In genomic region chr20:31819083-31819784, GRCh38 we compare ENCODE assay signal across 23 cellular contexts. TPM values are rescaled to one million over a fixed set of nuclear protein-coding genes. Genes with fewer than 3 reads are reported as not detected.
DNase-seq lines count a peak whose midpoint lies in the region; ATAC-seq and TF ChIP-seq lines count a peak whose summit lies in the region.
"Had no signal": no experiment of that assay in that cellular context is flagged by ENCODE, and none has a peak within 500 bp of the region (broad histone marks: within the 10 kb centered on the region; RNA-seq: fewer than 3 reads in every experiment).

MYLK2 (plus strand) TSS chr20:31819356; CDS start chr20:31819581, 225 bp downstream.

- no peak within 1 kb of the TSS for H3K27ac ChIP-seq in colonic mucosa
- H3K27ac ChIP-seq: breast epithelium, gastroesophageal sphincter, sigmoid colon, vagina had no signal

- peak within 1 kb of the TSS; percentile 27 for H3K27ac Mint-ChIP-seq in neural crest cell (ENCODE audit: unreplicated experiment)
- H3K27ac Mint-ChIP-seq in activated naive CD4-positive, alpha-beta T cell treated with anti-CD3 and anti-CD28 coated beads for 36 hours = no peak within 1 kb of the TSS
- H3K27ac Mint-ChIP-seq: activated CD8-positive, alpha-beta T cell treated with anti-CD3 and anti-CD28 coated beads for 36 hours; activated naive CD8-positive, alpha-beta T cell treated with anti-CD3 and anti-CD28 coated beads for 36 hours; T-helper 1 cell treated with Interleukin-12 subunit alpha and Interleukin-12 subunit beta and Interleukin-4 antibody, amounts not matched to agents 30 μg/mL and 1 μg/mL, for 36 hours had no signal

- H3K27me3 ChIP-seq in colonic mucosa = no peaks in the 10 kb centered on the region
- H3K27me3 ChIP-seq: breast epithelium, gastroesophageal sphincter, sigmoid colon, vagina had no signal

- DNase-seq in HuH-7 (ENCODE audit: low spot score) (peak; percentile 2), NCI-H524 (lab: John Stamatoyannopoulos, UW) (peak; percentile 78 to 84), dermis microvascular lymphatic vessel endothelial cell (ENCODE audit: low read depth in 2 of 2) (no peak), neural crest cell (ENCODE audit: low read depth, low spot score) (no peak), colonic mucosa (no peak), EL (no peak)
- DNase-seq in activated naive CD4-positive, alpha-beta T cell treated with anti-CD3 and anti-CD28 coated beads for 36 hours = no peak
- DNase-seq: activated CD8-positive, alpha-beta T cell treated with anti-CD3 and anti-CD28 coated beads for 36 hours; activated naive CD8-positive, alpha-beta T cell treated with anti-CD3 and anti-CD28 coated beads for 36 hours; activated T-cell treated with anti-CD3 and anti-CD28 coated beads, Interleukin-2, amount 50 U/mL, for 48 hours; CD4-positive, alpha-beta memory T cell; DND-41; erythroblast; NCI-H1417; NCI-H226; sigmoid colon; stimulated activated CD4-positive, alpha-beta T cell treated with anti-CD3 and anti-CD28 coated beads, Interleukin-2, amount 100 ng/mL, for 24 hours had no signal

- no peak within 1 kb of the TSS for H3K4me3 Mint-ChIP-seq in neural crest cell
- no peak within 1 kb of the TSS for H3K4me3 Mint-ChIP-seq in activated naive CD4-positive, alpha-beta T cell treated with anti-CD3 and anti-CD28 coated beads for 36 hours
- H3K4me3 Mint-ChIP-seq: activated CD8-positive, alpha-beta T cell treated with anti-CD3 and anti-CD28 coated beads for 36 hours; activated naive CD8-positive, alpha-beta T cell treated with anti-CD3 and anti-CD28 coated beads for 36 hours; CD4-positive, alpha-beta memory T cell; T-helper 1 cell treated with Interleukin-12 subunit alpha and Interleukin-12 subunit beta and Interleukin-4 antibody, amounts not matched to agents 30 μg/mL and 1 μg/mL, for 36 hours had no signal

- no peaks in the 10 kb centered on the region for H3K4me1 ChIP-seq in colonic mucosa
- H3K4me1 ChIP-seq: breast epithelium had no signal

- no peak within 1 kb of the TSS for H3K9ac ChIP-seq in colonic mucosa (ENCODE audit: low read depth in 2 of 2, low read length in 2 of 2)

- no peaks in the 10 kb centered on the region for H3K4me1 Mint-ChIP-seq in neural crest cell
- peaks cover 4% of the 10 kb centered on the region for H3K4me1 Mint-ChIP-seq in activated naive CD4-positive, alpha-beta T cell treated with anti-CD3 and anti-CD28 coated beads for 36 hours (ENCODE audit: low read depth)

- H3K36me3 Mint-ChIP-seq in neural crest cell (ENCODE audit: low read depth) = no peaks in the 10 kb centered on the region
- H3K36me3 Mint-ChIP-seq in activated naive CD4-positive, alpha-beta T cell treated with anti-CD3 and anti-CD28 coated beads for 36 hours (ENCODE audit: low read depth) = no peaks in the 10 kb centered on the region
- H3K36me3 Mint-ChIP-seq: activated naive CD8-positive, alpha-beta T cell treated with anti-CD3 and anti-CD28 coated beads for 36 hours; CD4-positive, alpha-beta memory T cell had no signal

- intact Hi-C loops in colonic mucosa (cut with DNase I) = no loop called here
- intact Hi-C loops in activated naive CD4-positive, alpha-beta T cell treated with anti-CD3 and anti-CD28 coated beads for 36 hours (cut with micrococcal nuclease) = no loop called here

- no peaks in the 10 kb centered on the region for H3K9me3 ChIP-seq in colonic mucosa
- H3K9me3 ChIP-seq: breast epithelium, gastroesophageal sphincter, sigmoid colon, vagina had no signal

- no peaks in the 10 kb centered on the region for H3K36me3 ChIP-seq in colonic mucosa
- H3K36me3 ChIP-seq: breast epithelium, gastroesophageal sphincter, sigmoid colon, vagina had no signal

- H3K4me3 ChIP-seq in colonic mucosa = no peak within 1 kb of the TSS
- H3K4me3 ChIP-seq: breast epithelium, gastroesophageal sphincter, sigmoid colon, vagina had no signal

- no peak for ATAC-seq in GM19035 (IDR thresholded peaks at IDR 0.05; ENCODE audit: unreplicated experiment)
- ATAC-seq: activated CD8-positive, alpha-beta T cell treated with anti-CD3 and anti-CD28 coated beads for 36 hours; gastroesophageal sphincter; left lobe of liver had no signal

- CTCF ChIA-PET in activated naive CD4-positive, alpha-beta T cell treated with anti-CD3 and anti-CD28 coated beads for 36 hours (lab: Charles Lee) = interaction anchor here (0.6 to 1.5 kb wide), 3 partner anchors 30 to 133 kb away, joined by 3 to 4 read pairs (median 3); no protein-coding TSS in a partner anchor

- no peaks in the 10 kb centered on the region for H3K9me3 Mint-ChIP-seq in neural crest cell
- no peaks in the 10 kb centered on the region for H3K9me3 Mint-ChIP-seq in activated naive CD4-positive, alpha-beta T cell treated with anti-CD3 and anti-CD28 coated beads for 36 hours
- H3K9me3 Mint-ChIP-seq: activated CD8-positive, alpha-beta T cell treated with anti-CD3 and anti-CD28 coated beads for 36 hours; activated naive CD8-positive, alpha-beta T cell treated with anti-CD3 and anti-CD28 coated beads for 36 hours; CD4-positive, alpha-beta memory T cell; T-helper 1 cell treated with Interleukin-12 subunit alpha and Interleukin-12 subunit beta and Interleukin-4 antibody, amounts not matched to agents 30 μg/mL and 1 μg/mL, for 36 hours had no signal

- TF ChIP-seq CTCF in neural crest cell (conservative IDR thresholded peaks at IDR 0.05) (no peak), colonic mucosa (IDR thresholded peaks at IDR 0.05) (no peak)

- H3K27me3 Mint-ChIP-seq in neural crest cell (ENCODE audit: low read depth) = peaks cover 2% of the 10 kb centered on the region
- peaks cover 3% of the 10 kb centered on the region for H3K27me3 Mint-ChIP-seq in activated naive CD4-positive, alpha-beta T cell treated with anti-CD3 and anti-CD28 coated beads for 36 hours (ENCODE audit: low read depth)
- H3K27me3 Mint-ChIP-seq: activated naive CD8-positive, alpha-beta T cell treated with anti-CD3 and anti-CD28 coated beads for 36 hours had no signal

RNA-seq across cellular contexts. Expression of gene MYLK2, which starts in this region (rescaled TPM):
- total RNA-seq in dermis microvascular lymphatic vessel endothelial cell (14.5 and 42.1 TPM in 2 replicates), neural crest cell (1.6 and 1.8 TPM in 2 replicates), colonic mucosa (under 1 TPM; 0.11 to 0.20 TPM)
- under 1 TPM in 1 of 2 experiments, not detected in 1; 0.17 TPM for total RNA-seq in activated naive CD4-positive, alpha-beta T cell treated with anti-CD3 and anti-CD28 coated beads for 36 hours
- total RNA-seq: breast epithelium; CD4-positive, alpha-beta memory T cell; left lobe of liver; vagina had no signal

Comparison
In these comparisons a context has a peak if more than half of its experiments do, and no peak if none do; other contexts are left out.
1. DNase-seq: peak in HuH-7 (single experiment) and NCI-H524 (2 of 2); none in dermis microvascular lymphatic vessel endothelial cell (0 of 2), neural crest cell (single experiment), colonic mucosa (single experiment), EL (single experiment) and activated naive CD4-positive, alpha-beta T cell treated with anti-CD3 and anti-CD28 coated beads for 36 hours (single experiment).